ENCODE assay signal across 10 cellular contexts in genomic region chr1:59730302-59730701, GRCh38.
DNase-seq lines count a peak whose midpoint lies in the region; ATAC-seq and TF ChIP-seq lines count a peak whose summit lies in the region.
"Had no signal": no experiment of that assay in that cellular context is flagged by ENCODE, and none has a peak within 500 bp of the region (broad histone marks: within the 10 kb centered on the region; RNA-seq: fewer than 3 reads in every experiment).

No MANE protein-coding gene starts in this region.

- ATAC-seq in foreskin keratinocyte (peak; percentile 88), T-cell (replicated peaks in 1 of 4) (no peak), GM19467 (IDR thresholded peaks at IDR 0.05; ENCODE audit: unreplicated experiment) (no peak)

- H3K4me1 ChIP-seq in foreskin keratinocyte (peaks cover 21% of the 10 kb centered on the region), prostate gland (replicated peaks) (peaks cover 2% of the 10 kb centered on the region), endodermal cell (ENCODE audit: control insufficient read depth, insufficient read depth, low read length) (peaks cover 5% of the 10 kb centered on the region)

- no peak for TF ChIP-seq CTCF in Calu3 (IDR thresholded peaks at IDR 0.05; ENCODE audit: unreplicated experiment)
- TF ChIP-seq CTCF in foreskin keratinocyte (conservative IDR thresholded peaks at IDR 0.05), result no peak
- TF ChIP-seq CTCF in prostate gland (IDR thresholded peaks at IDR 0.05), result no peak
- no peak for TF ChIP-seq CTCF in endodermal cell (conservative IDR thresholded peaks at IDR 0.05)

- TF ChIP-seq POLR2A in prostate gland (IDR thresholded peaks at IDR 0.05), result no peak

- WGBS in prostate gland, result 60% methylated on average over 1 of the region's 1 CpG
- 89 to 100% methylated on average over 1 of the region's 1 CpG for WGBS in endodermal cell (ENCODE audit: insufficient coverage in 1 of 2, insufficient read length in 1 of 2), 2 experiments

- intact Hi-C loops in Calu3 (cut with micrococcal nuclease; ENCODE audit: unreplicated experiment), result no loop called here
- intact Hi-C loops in prostate gland (cut with DNase I), result no loop called here

- peak overlapping the region; percentile 16 for H3K27ac Mint-ChIP-seq in Calu3 (ENCODE audit: unreplicated experiment)
- H3K27ac Mint-ChIP-seq in T-cell, result no peak overlapping the region
- no peak overlapping the region for H3K27ac Mint-ChIP-seq in endodermal cell

- H3K4me3 ChIP-seq in prostate gland (no peak overlapping the region), endodermal cell (ENCODE audit: low read length) (no peak overlapping the region)

- H3K27me3 Mint-ChIP-seq in Calu3 (ENCODE audit: unreplicated experiment) (no peaks in the 10 kb centered on the region), T-cell (no peaks in the 10 kb centered on the region), endodermal cell (ENCODE audit: insufficient read depth) (no peaks in the 10 kb centered on the region)
- H3K27me3 Mint-ChIP-seq: CD4-positive, CD25-positive, alpha-beta regulatory T cell had no signal

- H3K27me3 ChIP-seq in foreskin keratinocyte, result no peaks in the 10 kb centered on the region
- no peaks in the 10 kb centered on the region for H3K27me3 ChIP-seq in prostate gland (replicated peaks; ENCODE audit: insufficient read depth)
- no peaks in the 10 kb centered on the region for H3K27me3 ChIP-seq in endodermal cell (ENCODE audit: control insufficient read depth, insufficient read depth, low read length, poor library complexity, severe bottlenecking)

- no peak overlapping the region for H3K9ac ChIP-seq in endodermal cell (ENCODE audit: extremely low read depth, low read length, poor library complexity, severe bottlenecking)

- H3K9me3 Mint-ChIP-seq in Calu3 (ENCODE audit: low read depth, unreplicated experiment) (peaks cover 2% of the 10 kb centered on the region), T-cell (no peaks in the 10 kb centered on the region), endodermal cell (peaks cover 6% of the 10 kb centered on the region)

- DNase-seq in Calu3 (no peak), amniotic epithelial cell (ENCODE audit: low read depth) (peak; percentile 93), foreskin keratinocyte (peak; percentile 83 to 93), prostate gland (ENCODE audit: low spot score) (no peak), T-cell (no peak), endodermal cell (no peak), LoVo (ENCODE audit: low spot score) (no peak)
- DNase-seq: activated CD8-positive, alpha-beta memory T cell treated with anti-CD3 and anti-CD28 coated beads, Interleukin-2, amount 50 U/mL, for 4 hours had no signal

- peaks cover 19% of the 10 kb centered on the region for H3K4me1 Mint-ChIP-seq in Calu3 (ENCODE audit: low read depth, unreplicated experiment)
- peaks cover 12 to 18% (median 16%) of the 10 kb centered on the region in 3 donors for H3K4me1 Mint-ChIP-seq in T-cell
- H3K4me1 Mint-ChIP-seq in endodermal cell, result peaks cover 14% of the 10 kb centered on the region

- no peaks in the 10 kb centered on the region for H3K9me3 ChIP-seq in prostate gland
- H3K9me3 ChIP-seq in endodermal cell (ENCODE audit: control insufficient read depth, low read length), result no peaks in the 10 kb centered on the region

- H3K4me3 Mint-ChIP-seq in Calu3 (ENCODE audit: low read depth, unreplicated experiment), result no peak overlapping the region
- H3K4me3 Mint-ChIP-seq in T-cell, result no peak overlapping the region
- H3K4me3 Mint-ChIP-seq in endodermal cell, result no peak overlapping the region
- H3K4me3 Mint-ChIP-seq: CD4-positive, CD25-positive, alpha-beta regulatory T cell had no signal

- CTCF ChIA-PET in Calu3 (lab: Charles Lee), result no interaction called here
- CTCF ChIA-PET in T-cell (lab: Charles Lee), result interaction anchor here in 1 of 2 donors (0.6 kb wide), 1 partner anchor 1443 kb away, joined by 3 read pairs; no protein-coding TSS in a partner anchor

- H3K36me3 ChIP-seq in prostate gland, result no peaks in the 10 kb centered on the region
- H3K36me3 ChIP-seq in endodermal cell (ENCODE audit: control insufficient read depth, insufficient read depth, low read length), result no peaks in the 10 kb centered on the region

- BruUV-seq in Calu3 (replicated peaks; lab: Mats Ljungman, UMichigan), result no TSS peak

- no peaks in the 10 kb centered on the region for H3K36me3 Mint-ChIP-seq in Calu3 (ENCODE audit: insufficient read depth, unreplicated experiment)
- peaks cover 3% of the 10 kb centered on the region for H3K36me3 Mint-ChIP-seq in T-cell
- H3K36me3 Mint-ChIP-seq in endodermal cell (ENCODE audit: low read depth), result peaks cover 8% of the 10 kb centered on the region
- H3K36me3 Mint-ChIP-seq: CD4-positive, CD25-positive, alpha-beta regulatory T cell had no signal

- POLR2A ChIA-PET in T-cell (lab: Charles Lee), result no interaction called here

- H3K27ac ChIP-seq in foreskin keratinocyte (peak overlapping the region; percentile 76), prostate gland (peak overlapping the region; percentile 25 to 68), endodermal cell (ENCODE audit: low read depth, low read length) (no peak overlapping the region)

Comparison
In these comparisons a context has a peak if more than half of its experiments do, and no peak if none do; other contexts are left out.
1. DNase-seq: peak in amniotic epithelial cell (single experiment) and foreskin keratinocyte (2 of 2); none in Calu3 (single experiment), prostate gland (single experiment), T-cell (0 of 34), endodermal cell (single experiment) and LoVo (single experiment).